Comparison of ENCODE assay signal across 17 cellular contexts in genomic region chr1:25765152-25765909, GRCh38. TPM values are rescaled to one million over a fixed set of nuclear protein-coding genes. Genes with fewer than 3 reads are reported as not detected.
DNase-seq lines count a peak whose midpoint lies in the region; TF ChIP-seq lines count a peak whose summit lies in the region.
"Had no signal": no experiment of that assay in that cellular context is flagged by ENCODE, and none has a peak within 500 bp of the region (broad histone marks: within the 10 kb centered on the region; RNA-seq: fewer than 3 reads in every experiment).

No MANE protein-coding gene starts in this region.

- peaks cover 8% of the 10 kb centered on the region for H3K4me1 Mint-ChIP-seq in activated CD4-positive, alpha-beta T cell treated with anti-CD3 and anti-CD28 coated beads, Interleukin-2, amount 10 ng/mL, durations not matched to agents 24 days and 14 days

- no peak for TF ChIP-seq CTCF in SK-N-SH (IDR thresholded peaks at IDR 0.05)

- H3K9me3 Mint-ChIP-seq in activated CD4-positive, alpha-beta T cell treated with anti-CD3 and anti-CD28 coated beads, Interleukin-2, amount 10 ng/mL, durations not matched to agents 24 days and 14 days: no peaks in the 10 kb centered on the region

- no peak overlapping the region for H3K4me3 Mint-ChIP-seq in activated CD4-positive, alpha-beta T cell treated with anti-CD3 and anti-CD28 coated beads, Interleukin-2, amount 10 ng/mL, durations not matched to agents 24 days and 14 days

- H3K79me2 ChIP-seq in SK-N-SH (ENCODE audit: insufficient read depth): no peaks in the 10 kb centered on the region
- H3K79me2 ChIP-seq: parathyroid adenoma had no signal

- no peaks in the 10 kb centered on the region for H3F3A ChIP-seq in SK-N-SH (replicated peaks; ENCODE audit: insufficient read depth)

- CTCF ChIA-PET in SK-N-SH (lab: Yijun Ruan, JAX): interaction anchor here (0.6 to 2.2 kb wide), 12 partner anchors 11 to 156 kb away, joined by 3 to 8 read pairs (median 4); no protein-coding TSS in a partner anchor

- peak overlapping the region; percentile 31 for H3K9ac ChIP-seq in SK-N-MC (ENCODE audit: insufficient read length)
- H3K9ac ChIP-seq in SK-N-SH: no peak overlapping the region
- H3K9ac ChIP-seq: parathyroid adenoma had no signal

- peak overlapping the region; percentile 36 for H3K4me3 ChIP-seq in SK-N-MC
- no peak overlapping the region for H3K4me3 ChIP-seq in skin epidermis
- no peak overlapping the region for H3K4me3 ChIP-seq in SK-N-SH (ENCODE audit: low read depth in 2 of 2, low read length in 1 of 2)
- H3K4me3 ChIP-seq: adrenal gland, PC-9 had no signal

- no peak overlapping the region for H3K4me2 ChIP-seq in SK-N-SH
- H3K4me2 ChIP-seq: PC-9 had no signal

- peak overlapping the region; percentile 34 for H3K27ac Mint-ChIP-seq in activated CD4-positive, alpha-beta T cell treated with anti-CD3 and anti-CD28 coated beads, Interleukin-2, amount 10 ng/mL, durations not matched to agents 24 days and 14 days

- DNase-seq in activated CD4-positive, alpha-beta T cell treated with anti-CD3 and anti-CD28 coated beads, Interleukin-2, amount 10 ng/mL, durations not matched to agents 24 days and 14 days: no peak
- no peak for DNase-seq in activated CD4-positive, alpha-beta T cell treated with anti-CD3 and anti-CD28 coated beads, Interleukin-2, amount 50 U/mL, for 4 hours
- no peak for DNase-seq in SK-N-MC (ENCODE audit: low read depth, low spot score)
- peak; percentile 20 for DNase-seq in fibroblast of peridontal ligament (ENCODE audit: extremely low read depth)
- no peak for DNase-seq in DMS 273 treated with DMSO at 0.1 percent for 48 hours (lab: John Stamatoyannopoulos, UW)
- no peak for DNase-seq in stimulated activated CD4-positive, alpha-beta T cell treated with anti-CD3 and anti-CD28 coated beads, Interleukin-2, amount 100 ng/mL, for 24 hours
- no peak for DNase-seq in SK-N-SH
- DNase-seq: adrenal gland; GDM1; islet precursor cell; midbrain; NCI-H1930; NCI-H524; PC-9; stimulated activated CD4-positive, alpha-beta T cell treated with anti-CD3 and anti-CD28 coated beads, Interleukin-12 subunit alpha, Interleukin-12 subunit beta, amount 100 ng/mL, for 4 hours had no signal

- H3K27me3 Mint-ChIP-seq in activated CD4-positive, alpha-beta T cell treated with anti-CD3 and anti-CD28 coated beads, Interleukin-2, amount 10 ng/mL, durations not matched to agents 24 days and 14 days: peaks cover 12% of the 10 kb centered on the region

- H3K27ac ChIP-seq in SK-N-MC (peak overlapping the region; percentile 44; the same call in 1 of the 2 replicates), skin epidermis (peak overlapping the region in 11 of 21 experiments; percentile 16 to 72 (median 41)), SK-N-SH (ENCODE audit: low read depth in 2 of 2, low read length in 1 of 2) (peak overlapping the region in 1 of 2 experiments; percentile 75; a peak in 2 of 4 replicates)
- H3K27ac ChIP-seq: parathyroid adenoma, PC-9 had no signal

- H4K20me1 ChIP-seq in SK-N-SH (ENCODE audit: insufficient read depth): no peaks in the 10 kb centered on the region

- no peak for TF ChIP-seq EP300 in SK-N-SH (IDR thresholded peaks at IDR 0.05; ENCODE audit: borderline replicate concordance in 1 of 2, low read depth in 1 of 2, low read length in 1 of 2)

- no peaks in the 10 kb centered on the region for H3K36me3 ChIP-seq in SK-N-MC (ENCODE audit: insufficient read depth, low read length)
- no peaks in the 10 kb centered on the region for H3K36me3 ChIP-seq in SK-N-SH (replicated peaks in 1 of 2; ENCODE audit: control insufficient read depth in 1 of 2, insufficient read depth in 2 of 2, low read length in 1 of 2)
- H3K36me3 ChIP-seq: adrenal gland had no signal

- no peak for TF ChIP-seq RAD21 in SK-N-SH (IDR thresholded peaks at IDR 0.05; ENCODE audit: low read length)

- no peak overlapping the region for H2AFZ ChIP-seq in SK-N-SH (ENCODE audit: low read depth)
- H2AFZ ChIP-seq: parathyroid adenoma, PC-9 had no signal

- intact Hi-C loops in activated CD4-positive, alpha-beta T cell treated with anti-CD3 and anti-CD28 coated beads, Interleukin-2, amount 10 ng/mL, durations not matched to agents 24 days and 14 days (cut with micrococcal nuclease): no loop called here

- 73% methylated on average over 7 of the region's 7 CpGs for WGBS in SK-N-SH (ENCODE audit: low lambda C conversion rate)

- POLR2A ChIA-PET in SK-N-SH (lab: Yijun Ruan, JAX): interaction anchor here (1.2 to 1.3 kb wide), 2 partner anchors 10 to 37 kb away, joined by 3 to 6 read pairs; no protein-coding TSS in a partner anchor

- no peaks in the 10 kb centered on the region for H3K9me3 ChIP-seq in SK-N-MC (ENCODE audit: low read depth, low read length)
- H3K9me3 ChIP-seq in SK-N-SH: no peaks in the 10 kb centered on the region
- H3K9me3 ChIP-seq: adrenal gland had no signal

- no peaks in the 10 kb centered on the region for H3K9me2 ChIP-seq in SK-N-SH

- H3K27me3 ChIP-seq in SK-N-SH (ENCODE audit: insufficient read depth): no peaks in the 10 kb centered on the region
- H3K27me3 ChIP-seq: adrenal gland had no signal

- H3K36me3 Mint-ChIP-seq in activated CD4-positive, alpha-beta T cell treated with anti-CD3 and anti-CD28 coated beads, Interleukin-2, amount 10 ng/mL, durations not matched to agents 24 days and 14 days (ENCODE audit: low read depth): peaks cover 18% of the 10 kb centered on the region

- H3K4me1 ChIP-seq in SK-N-SH (ENCODE audit: control insufficient read depth in 1 of 2, insufficient read depth in 2 of 2, low read depth in 1 of 2, low read length in 1 of 2): peaks cover 0 to 45% of the 10 kb centered on the region in 2 experiments; a peak in 1 of 4 replicates

TF ChIP-seq in SK-N-SH, 30 proteins besides CTCF, POLR2A, EP300 and RAD21 (continues in another document):
- no peak for TF ChIP-seq SMC3 (IDR thresholded peaks at IDR 0.05; ENCODE audit: low read depth, low read length)
- TF ChIP-seq TCF12 (IDR thresholded peaks at IDR 0.05): no peak
- TF ChIP-seq IRF3 (IDR thresholded peaks at IDR 0.05; ENCODE audit: low read depth, low read length): no peak
- TF ChIP-seq GATA2 (CRISPR knock-in tag; IDR thresholded peaks at IDR 0.05): no peak
- TF ChIP-seq MAX (IDR thresholded peaks at IDR 0.05; ENCODE audit: low read depth): no peak
- no peak for TF ChIP-seq GABPA (IDR thresholded peaks at IDR 0.05; ENCODE audit: low read depth)
- TF ChIP-seq RFX5 (IDR thresholded peaks at IDR 0.05; ENCODE audit: low read length): no peak
- TF ChIP-seq TEAD4 (IDR thresholded peaks at IDR 0.05; ENCODE audit: borderline replicate concordance, insufficient read depth): no peak
- no peak for TF ChIP-seq FOXM1 (IDR thresholded peaks at IDR 0.05; ENCODE audit: low read depth)
- no peak for TF ChIP-seq EZH2phosphoT487 (IDR thresholded peaks at IDR 0.05; ENCODE audit: borderline replicate concordance, low read depth)
- TF ChIP-seq CHD2 (IDR thresholded peaks at IDR 0.05; ENCODE audit: low read length, partially characterized antibody): no peak
- no peak for TF ChIP-seq TAF1 (IDR thresholded peaks at IDR 0.05; ENCODE audit: borderline replicate concordance, low read depth, low read length)
- no peak for TF ChIP-seq JUND (IDR thresholded peaks at IDR 0.05)
- no peak for TF ChIP-seq PBX3 (IDR thresholded peaks at IDR 0.05)
- no peak for TF ChIP-seq USF2 (IDR thresholded peaks at IDR 0.05; ENCODE audit: borderline replicate concordance, low read depth, low read length)

RNA-seq across cellular contexts. Expression of gene SELENON, which starts 34.7 kb away (rescaled TPM):
- 8.2 and 9.9 TPM in 2 replicates for total RNA-seq in activated CD4-positive, alpha-beta T cell treated with anti-CD3 and anti-CD28 coated beads, Interleukin-2, amount 10 ng/mL, durations not matched to agents 24 days and 14 days
- polyA plus RNA-seq in SK-N-SH (2012; rRNA removed): 32.7 and 56.2 TPM in 2 replicates
- 42.6 and 69.9 TPM in 2 replicates for polyA plus RNA-seq in SK-N-SH (2012; cell fraction: cytosol; rRNA removed)
- 38.4 and 59.7 TPM in 2 replicates for polyA plus RNA-seq in SK-N-SH (2012; cell fraction: nucleus; rRNA removed)

RNA-seq across cellular contexts. Expression of gene MTFR1L, which starts 54.4 kb away (rescaled TPM):
- total RNA-seq in activated CD4-positive, alpha-beta T cell treated with anti-CD3 and anti-CD28 coated beads, Interleukin-2, amount 10 ng/mL, durations not matched to agents 24 days and 14 days: 30.0 and 31.9 TPM in 2 replicates
- 53.6 and 61.2 TPM in 2 replicates for polyA plus RNA-seq in SK-N-SH (2012; rRNA removed)
- 32.7 and 39.0 TPM in 2 replicates for polyA plus RNA-seq in SK-N-SH (2012; cell fraction: cytosol; rRNA removed)
- polyA plus RNA-seq in SK-N-SH (2012; cell fraction: nucleus; rRNA removed): 205 and 223 TPM in 2 replicates
